4 cellular contexts compared by ENCODE assay signal in the genomic region with DNA sequence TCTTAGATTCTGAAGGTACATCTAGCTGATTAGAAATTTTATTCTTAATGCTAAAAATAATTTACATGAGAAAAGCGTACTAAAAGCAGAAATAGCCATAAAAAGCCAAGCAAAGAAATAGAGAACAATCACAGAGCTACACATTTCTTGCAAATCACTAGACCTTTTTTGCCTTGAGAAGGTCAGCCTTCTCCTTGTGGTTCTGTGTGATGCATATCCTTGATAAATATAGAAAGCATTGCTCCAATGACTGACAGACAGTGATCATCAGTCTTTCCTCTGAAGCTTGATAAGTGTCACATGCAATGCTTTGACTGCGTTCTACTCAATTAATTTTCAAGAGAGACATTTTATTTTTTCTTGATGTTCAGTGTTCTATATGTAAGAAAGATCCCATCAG.
"Had no signal": no experiment of that assay in that cellular context is flagged by ENCODE, and none has a peak within 500 bp of the region (broad histone marks: within the 10 kb centered on the region; RNA-seq: fewer than 3 reads in every experiment).

No MANE protein-coding gene starts in this region.

- H3K27ac ChIP-seq: HL-60 had no signal

- H3K4me3 ChIP-seq: K562 had no signal

- DNase-seq: IMR-90, KBM-7 had no signal
